Comparison of ENCODE assay signal across 8 cellular contexts in genomic region chr16:14910833-14911629, GRCh38. TPM values are rescaled to one million over a fixed set of nuclear protein-coding genes. Genes with fewer than 3 reads are reported as not detected.
DNase-seq lines count a peak whose midpoint lies in the region; ATAC-seq and TF ChIP-seq lines count a peak whose summit lies in the region.
"Not testable (repeated sequence)": the region's sequence is repeated elsewhere in the genome, so short reads cannot be mapped to it uniquely, and the experiment has no call there.

No MANE protein-coding gene starts in this region.

- H3K9ac ChIP-seq in PC-3 (ENCODE audit: low read length), result not testable (repeated sequence)

- intact Hi-C loops in CD8-positive, alpha-beta T cell (cut with DNase I, micrococcal nuclease); PC-3 (cut with micrococcal nuclease); Right ventricle myocardium inferior (cut with DNase I); mucosa of descending colon (cut with DNase I, micrococcal nuclease): not testable (repeated sequence)

- TF ChIP-seq CTCF in CD8-positive, alpha-beta T cell (IDR thresholded peaks at IDR 0.05); PC-3 (conservative IDR thresholded peaks at IDR 0.05; ENCODE audit: low read depth, low read length); mucosa of descending colon (IDR thresholded peaks at IDR 0.05): not testable (repeated sequence)

- H3K27me3 ChIP-seq in CD8-positive, alpha-beta T cell (ENCODE audit: insufficient read depth, low read length); PC-3 (ENCODE audit: low read length): not testable (repeated sequence)

- not testable (repeated sequence) for H3K27ac Mint-ChIP-seq in CD8-positive, alpha-beta T cell; activated T-cell treated with anti-CD3 and anti-CD28 coated beads, Interleukin-2, amount 50 U/mL, for 72 hours; stimulated activated naive CD8-positive, alpha-beta T cell treated with anti-CD3 and anti-CD28 coated beads, Interleukin-15, amount 100 ng/mL, for 72 hours

- H3K4me3 ChIP-seq in CD8-positive, alpha-beta T cell (ENCODE audit: low read depth, low read length); PC-3 (ENCODE audit: low read length); mucosa of descending colon: not testable (repeated sequence)

- not testable (repeated sequence) for H3K9me2 ChIP-seq in PC-3 (replicated peaks; ENCODE audit: low read length)

- CTCF ChIA-PET in CD8-positive, alpha-beta T cell (lab: Charles Lee); PC-3 (lab: Charles Lee): not testable (repeated sequence)

- H3K36me3 ChIP-seq in CD8-positive, alpha-beta T cell (ENCODE audit: insufficient read depth, low read length); PC-3 (ENCODE audit: low read depth, low read length); mucosa of descending colon (ENCODE audit: low read depth): not testable (repeated sequence)

- not testable (repeated sequence) for H3K4me1 ChIP-seq in CD8-positive, alpha-beta T cell (ENCODE audit: insufficient read depth, low read length); PC-3 (ENCODE audit: insufficient read depth, low read length); mucosa of descending colon (ENCODE audit: low read depth)

- H3K4me3 Mint-ChIP-seq in CD8-positive, alpha-beta T cell; activated T-cell treated with anti-CD3 and anti-CD28 coated beads, Interleukin-2, amount 50 U/mL, for 72 hours; stimulated activated naive CD8-positive, alpha-beta T cell treated with anti-CD3 and anti-CD28 coated beads, Interleukin-15, amount 100 ng/mL, for 72 hours: not testable (repeated sequence)

- H3K4me2 ChIP-seq in PC-3 (ENCODE audit: low read length), result not testable (repeated sequence)

- POLR2A ChIA-PET in CD8-positive, alpha-beta T cell (lab: Charles Lee); PC-3 (lab: Charles Lee; ENCODE audit: unreplicated experiment): not testable (repeated sequence)

- not testable (repeated sequence) for H3F3A ChIP-seq in PC-3 (ENCODE audit: low read length, unreplicated experiment)

- H2AFZ ChIP-seq in PC-3 (ENCODE audit: low read length), result not testable (repeated sequence)

- not testable (repeated sequence) for H4K20me1 ChIP-seq in PC-3 (ENCODE audit: low read length)

- H3K79me2 ChIP-seq in PC-3 (ENCODE audit: low read length), result not testable (repeated sequence)

- H3K27me3 Mint-ChIP-seq in CD8-positive, alpha-beta T cell (ENCODE audit: low read depth); activated T-cell treated with anti-CD3 and anti-CD28 coated beads, Interleukin-2, amount 50 U/mL, for 72 hours (ENCODE audit: low read depth); stimulated activated naive CD8-positive, alpha-beta T cell treated with anti-CD3 and anti-CD28 coated beads, Interleukin-15, amount 100 ng/mL, for 72 hours: not testable (repeated sequence)

- H3K9me3 ChIP-seq in CD8-positive, alpha-beta T cell (ENCODE audit: low read length); PC-3 (ENCODE audit: low read length); mucosa of descending colon: not testable (repeated sequence)

- peak; percentile 89 for ATAC-seq in CD8-positive, alpha-beta T cell
- ATAC-seq in GM21515 (IDR thresholded peaks at IDR 0.05; ENCODE audit: unreplicated experiment), result peak; percentile 68
- ATAC-seq in HG02885 (IDR thresholded peaks at IDR 0.05; ENCODE audit: poor library complexity, unreplicated experiment), result peak; percentile 60
- ATAC-seq in PC-3, result peak; percentile 68
- peak; percentile 84 to 91 for ATAC-seq in activated T-cell treated with anti-CD3 and anti-CD28 coated beads, Interleukin-2, amount 50 U/mL, for 72 hours (replicated peaks in 1 of 2)
- ATAC-seq in Right ventricle myocardium inferior, result peak; percentile 91
- ATAC-seq in mucosa of descending colon, result peak; percentile 99
- peak; percentile 78 for ATAC-seq in stimulated activated naive CD8-positive, alpha-beta T cell treated with anti-CD3 and anti-CD28 coated beads, Interleukin-15, amount 100 ng/mL, for 72 hours

- BruUV-seq in PC-3 (replicated peaks; lab: Mats Ljungman, UMichigan), result not testable (repeated sequence)

- H3K27ac ChIP-seq in CD8-positive, alpha-beta T cell (ENCODE audit: low read depth, low read length); PC-3 (ENCODE audit: low read length): not testable (repeated sequence)

- not testable (repeated sequence) for H3K4me1 Mint-ChIP-seq in CD8-positive, alpha-beta T cell (ENCODE audit: low read depth); activated T-cell treated with anti-CD3 and anti-CD28 coated beads, Interleukin-2, amount 50 U/mL, for 72 hours (ENCODE audit: low read depth); stimulated activated naive CD8-positive, alpha-beta T cell treated with anti-CD3 and anti-CD28 coated beads, Interleukin-15, amount 100 ng/mL, for 72 hours

- H3K9me3 Mint-ChIP-seq in CD8-positive, alpha-beta T cell; activated T-cell treated with anti-CD3 and anti-CD28 coated beads, Interleukin-2, amount 50 U/mL, for 72 hours; stimulated activated naive CD8-positive, alpha-beta T cell treated with anti-CD3 and anti-CD28 coated beads, Interleukin-15, amount 100 ng/mL, for 72 hours: not testable (repeated sequence)

- H3K36me3 Mint-ChIP-seq in CD8-positive, alpha-beta T cell; activated T-cell treated with anti-CD3 and anti-CD28 coated beads, Interleukin-2, amount 50 U/mL, for 72 hours (ENCODE audit: insufficient read depth in 2 of 2): not testable (repeated sequence)

- not testable (repeated sequence) for DNase-seq in CD8-positive, alpha-beta T cell; PC-3; activated T-cell treated with anti-CD3 and anti-CD28 coated beads, Interleukin-2, amount 50 U/mL, for 72 hours; Right ventricle myocardium inferior (ENCODE audit: missing footprints); mucosa of descending colon; stimulated activated naive CD8-positive, alpha-beta T cell treated with anti-CD3 and anti-CD28 coated beads, Interleukin-15, amount 100 ng/mL, for 72 hours

RNA-seq across cellular contexts. Expression of gene NPIPA1, which starts 26.2 kb away (rescaled TPM):
- 10 to 100 TPM; 83.5 to 96.7 TPM for total RNA-seq in CD8-positive, alpha-beta T cell
- total RNA-seq in PC-3 (2014; rRNA removed) (10.9 and 16.8 TPM in 2 replicates), Right ventricle myocardium inferior (45.3 TPM), mucosa of descending colon (100 to 1,000 TPM in 1 of 3 donors, 10 to 100 TPM in 2; 61.6 to 149 (median 96.3) TPM)
- total RNA-seq in activated T-cell treated with anti-CD3 and anti-CD28 coated beads, Interleukin-2, amount 50 U/mL, for 72 hours, result 100 to 1,000 TPM; 122 to 143 TPM
